26 cellular contexts compared by ENCODE assay signal in genomic region chr5:179316961-179317360, GRCh38. TPM values are rescaled to one million over a fixed set of nuclear protein-coding genes. Genes with fewer than 3 reads are reported as not detected.
DNase-seq lines count a peak whose midpoint lies in the region; ATAC-seq, FAIRE-seq and TF ChIP-seq lines count a peak whose summit lies in the region.
"Had no signal": no experiment of that assay in that cellular context is flagged by ENCODE, and none has a peak within 500 bp of the region (broad histone marks: within the 10 kb centered on the region; RNA-seq: fewer than 3 reads in every experiment).

No MANE protein-coding gene starts in this region.

- POLR2A ChIA-PET in HEK293 (lab: Yijun Ruan, JAX), result no interaction called here

- H3K9ac ChIP-seq in kidney (ENCODE audit: low read length in 2 of 2), result no peak overlapping the region
- H3K9ac ChIP-seq: BLaER1 had no signal

- FAIRE-seq in kidney (lab: Jason Lieb, UNC), result no peak
- FAIRE-seq: GM12878, RCC 7860 had no signal

- peak; percentile 0 for DNase-seq in BE2C
- peak; percentile 49 for DNase-seq in kidney
- DNase-seq in psoas muscle, result peak; percentile 7 to 29
- DNase-seq in iPS-NIHi11 (ENCODE audit: low spot score), result no peak
- DNase-seq in transverse colon, result no peak
- no peak for DNase-seq in epidermal melanocyte (ENCODE audit: insufficient read length, low spot score)
- DNase-seq: CD4-positive, alpha-beta memory T cell; DMS 273 treated with DMSO at 0.1 percent for 48 hours; DND-41; Karpas-422; MV-4-11; NCI-H1105 treated with DMSO at 0.1 percent for 48 hours; NCI-H1694; NCI-H2081; NCI-H2171 treated with DMSO at 0.1 percent for 48 hours; NCI-H446; NCI-H526; OCI-M1 had no signal

- CTCF ChIA-PET in HEK293 (lab: Yijun Ruan, JAX), result interaction anchor here (1.0 kb wide), 1 partner anchor 27 kb away, joined by 3 read pairs; no protein-coding TSS in a partner anchor

- no peak for TF ChIP-seq EP300 in transverse colon (IDR thresholded peaks at IDR 0.05; ENCODE audit: low read depth)

- H3K27ac ChIP-seq in HEK293 (ENCODE audit: extremely low read depth, low read depth, low read length) (no peak overlapping the region), kidney (ENCODE audit: low read depth in 2 of 2, low read length in 2 of 2) (no peak overlapping the region), psoas muscle (no peak overlapping the region), transverse colon (no peak overlapping the region)
- H3K27ac ChIP-seq: BLaER1, SJSA1 had no signal

- H3K4me1 ChIP-seq in BE2C (no peaks in the 10 kb centered on the region), HEK293 (ENCODE audit: control insufficient read depth, insufficient read depth, low read length) (no peaks in the 10 kb centered on the region), kidney (ENCODE audit: control insufficient read depth in 1 of 2, insufficient read depth in 1 of 2, low read depth in 1 of 2, low read length in 2 of 2) (peaks cover 0 to 2% of the 10 kb centered on the region in 2 donors), psoas muscle (peaks cover 5% of the 10 kb centered on the region), transverse colon (peaks cover 0 to 6% (median 4%) of the 10 kb centered on the region in 4 donors)
- H3K4me1 ChIP-seq: Caco-2, HAP-1, SJSA1 had no signal

- no peak for ATAC-seq in psoas muscle
- ATAC-seq: GM12878, GM23338 had no signal

- H3K36me3 ChIP-seq in BE2C, result no peaks in the 10 kb centered on the region
- H3K36me3 ChIP-seq in HEK293 (ENCODE audit: control insufficient read depth in 2 of 2, insufficient read depth in 1 of 2, low read length in 2 of 2), result no peaks in the 10 kb centered on the region
- H3K36me3 ChIP-seq in kidney (ENCODE audit: control insufficient read depth in 1 of 2, insufficient read depth in 2 of 2, low read length in 2 of 2), result no peaks in the 10 kb centered on the region
- no peaks in the 10 kb centered on the region for H3K36me3 ChIP-seq in psoas muscle (ENCODE audit: insufficient read depth in 1 of 2, low read depth in 1 of 2)
- H3K36me3 ChIP-seq in transverse colon, result no peaks in the 10 kb centered on the region
- H3K36me3 ChIP-seq: BLaER1, HAP-1, SJSA1 had no signal

- WGBS in psoas muscle, 3 donors, result 40 to 53% (median 51%) methylated on average over 4 of the region's 4 CpGs
- WGBS in transverse colon (ENCODE audit: low coverage in 1 of 2), 2 donors, result 50 to 63% methylated on average over 2 to 4 of the region's 4 CpGs

- TF ChIP-seq POLR2A in transverse colon (IDR thresholded peaks at IDR 0.05), result no peak

- no peak overlapping the region for H3K4me3 ChIP-seq in BE2C (ENCODE audit: low read depth, low read length)
- no peak overlapping the region for H3K4me3 ChIP-seq in HEK293 (ENCODE audit: low read depth, low read length)
- no peak overlapping the region for H3K4me3 ChIP-seq in kidney (ENCODE audit: low read length in 2 of 2)
- no peak overlapping the region for H3K4me3 ChIP-seq in psoas muscle
- no peak overlapping the region for H3K4me3 ChIP-seq in transverse colon
- H3K4me3 ChIP-seq: BLaER1, GM12878, GM23338, HAP-1, SJSA1 had no signal

- H3K27me3 ChIP-seq in BE2C (no peaks in the 10 kb centered on the region), psoas muscle (ENCODE audit: insufficient read depth in 3 of 3, low read length in 2 of 3) (no peaks in the 10 kb centered on the region), transverse colon (no peaks in the 10 kb centered on the region)
- H3K27me3 ChIP-seq: BLaER1, SJSA1 had no signal

- H3K9me3 ChIP-seq in BE2C (no peaks in the 10 kb centered on the region), HEK293 (ENCODE audit: control insufficient read depth, insufficient read depth, low read depth, low read length) (no peaks in the 10 kb centered on the region), kidney (ENCODE audit: control insufficient read depth in 1 of 2, low read length in 2 of 2) (no peaks in the 10 kb centered on the region), psoas muscle (no peaks in the 10 kb centered on the region), transverse colon (no peaks in the 10 kb centered on the region)
- H3K9me3 ChIP-seq: BLaER1, Caco-2, HAP-1 had no signal

- no peak for TF ChIP-seq CTCF in BE2C (IDR thresholded peaks at IDR 0.05; ENCODE audit: low read depth, low read length)
- TF ChIP-seq CTCF in HEK293 (tag by site-specific recombination; IDR thresholded peaks at IDR 0.05), result no peak
- no peak for TF ChIP-seq CTCF in kidney (IDR thresholded peaks at IDR 0.05; ENCODE audit: borderline replicate concordance, extremely low read depth, insufficient read depth)
- TF ChIP-seq CTCF in psoas muscle (IDR thresholded peaks at IDR 0.05), result no peak
- no peak for TF ChIP-seq CTCF in transverse colon (IDR thresholded peaks at IDR 0.05)

- intact Hi-C loops in kidney (cut with DNase I) (no loop called here), psoas muscle (cut with DNase I) (no loop called here), transverse colon (cut with DNase I; ENCODE audit: low total_unique reads) (no loop called here)

- in situ Hi-C loops in transverse colon (cut with MboI; ENCODE audit: low pct_ligation_motif_present in 1 of 4, low pct_unique_long_range_greater_than_20kb in 1 of 4, low sequenced_read_pairs in 3 of 4), result no loop called here

TF ChIP-seq in HEK293, 187 proteins besides CTCF, POLR2A, EP300 and RAD21:
- TF ChIP-seq GLIS1 (tag by site-specific recombination; IDR thresholded peaks at IDR 0.05), result peak; percentile 18; the same call in 1 of the 2 replicates
- TF ChIP-seq, protein P1, sequence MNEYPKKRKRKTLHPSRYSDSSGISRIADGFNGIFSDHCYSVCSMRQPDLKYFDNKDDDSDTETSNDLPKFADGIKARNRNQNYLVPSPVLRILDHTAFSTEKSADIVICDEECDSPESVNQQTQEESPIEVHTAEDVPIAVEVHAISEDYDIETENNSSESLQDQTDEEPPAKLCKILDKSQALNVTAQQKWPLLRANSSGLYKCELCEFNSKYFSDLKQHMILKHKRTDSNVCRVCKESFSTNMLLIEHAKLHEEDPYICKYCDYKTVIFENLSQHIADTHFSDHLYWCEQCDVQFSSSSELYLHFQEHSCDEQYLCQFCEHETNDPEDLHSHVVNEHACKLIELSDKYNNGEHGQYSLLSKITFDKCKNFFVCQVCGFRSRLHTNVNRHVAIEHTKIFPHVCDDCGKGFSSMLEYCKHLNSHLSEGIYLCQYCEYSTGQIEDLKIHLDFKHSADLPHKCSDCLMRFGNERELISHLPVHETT (tag by site-specific recombination; IDR thresholded peaks at IDR 0.05), result no peak

RNA-seq across cellular contexts. Expression of gene ADAMTS2, which starts 28.3 kb away (rescaled TPM):
- 0.49 TPM for polyA plus RNA-seq in BE2C (2012; ENCODE audit: insufficient read depth, insufficient read length, low read depth)
- total RNA-seq in kidney, result 13.6 TPM
- 2.0 TPM for polyA plus RNA-seq in kidney (ENCODE audit: insufficient read depth, low read depth, low replicate concordance)
- total RNA-seq in psoas muscle, result 1 to 10 TPM; 1.9 to 3.7 (median 2.5) TPM
- polyA plus RNA-seq in psoas muscle, result 1 to 10 TPM in 1 of 3 donors, under 1 TPM in 2; 0.83 to 2.0 (median 0.97) TPM
- 10 to 100 TPM in 2 of 4 donors, 1 to 10 TPM in 2; 6.0 to 20.9 (median 13.5) TPM for total RNA-seq in transverse colon
- total RNA-seq: CD4-positive, alpha-beta memory T cell had no signal

Comparison
In these comparisons a context has a peak if more than half of its experiments do, and no peak if none do; other contexts are left out.
1. DNase-seq: peak in BE2C (single experiment), kidney (single experiment) and psoas muscle (2 of 2); none in iPS-NIHi11 (single experiment), transverse colon (single experiment) and epidermal melanocyte (single experiment).